Comparison of ENCODE assay signal across 8 cellular contexts in genomic region chr2:109613922-109614714, GRCh38. TPM values are rescaled to one million over a fixed set of nuclear protein-coding genes. Genes with fewer than 3 reads are reported as not detected.
DNase-seq lines count a peak whose midpoint lies in the region; ATAC-seq and TF ChIP-seq lines count a peak whose summit lies in the region.

TSS of gene SEPTIN10 (minus strand) at chr2:109613966. CDS start at chr2:109613827, 139 bp downstream.
TSS of gene SOWAHC (plus strand) at chr2:109614364. CDS start at chr2:109614490, 126 bp downstream.

- H3K27me3 Mint-ChIP-seq in CD8-positive, alpha-beta T cell (ENCODE audit: low read depth): peaks cover 59% of the 10 kb centered on the region

- H3K36me3 Mint-ChIP-seq in CD8-positive, alpha-beta T cell: no peaks in the 10 kb centered on the region
- peaks cover 7 to 9% of the 10 kb centered on the region in 2 donors for H3K36me3 Mint-ChIP-seq in activated naive CD4-positive, alpha-beta T cell treated with anti-CD3 and anti-CD28 coated beads, Interleukin-2, amount 50 U/mL, for 72 hours

- intact Hi-C loops in CD8-positive, alpha-beta T cell (cut with DNase I, micrococcal nuclease): no loop called here

- H3K27me3 ChIP-seq in CD8-positive, alpha-beta T cell (ENCODE audit: insufficient read depth, low read length): peaks cover 34% of the 10 kb centered on the region

- H3K4me1 Mint-ChIP-seq in CD8-positive, alpha-beta T cell (ENCODE audit: low read depth): peaks cover 18% of the 10 kb centered on the region

- no peak within 1 kb of the TSS for H3K27ac ChIP-seq in CD8-positive, alpha-beta T cell (ENCODE audit: low read depth, low read length)
- H3K27ac ChIP-seq in SK-N-MC: peak within 1 kb of the TSS; percentile 89

- H3K9me3 ChIP-seq in CD8-positive, alpha-beta T cell (ENCODE audit: low read length): no peaks in the 10 kb centered on the region
- no peaks in the 10 kb centered on the region for H3K9me3 ChIP-seq in SK-N-MC (ENCODE audit: low read depth, low read length)

- peaks cover 4% of the 10 kb centered on the region for H3K9me3 Mint-ChIP-seq in CD8-positive, alpha-beta T cell
- peaks cover 0 to 3% of the 10 kb centered on the region in 2 donors for H3K9me3 Mint-ChIP-seq in activated naive CD4-positive, alpha-beta T cell treated with anti-CD3 and anti-CD28 coated beads, Interleukin-2, amount 50 U/mL, for 72 hours

- ATAC-seq in CD8-positive, alpha-beta T cell: peak; percentile 90
- peak; percentile 89 for ATAC-seq in GM21423 (IDR thresholded peaks at IDR 0.05; ENCODE audit: unreplicated experiment)
- peak; percentile 89 to 90 for ATAC-seq in activated naive CD4-positive, alpha-beta T cell treated with anti-CD3 and anti-CD28 coated beads, Interleukin-2, amount 50 U/mL, for 72 hours

- H3K4me3 Mint-ChIP-seq in CD8-positive, alpha-beta T cell: peak within 1 kb of the TSS; percentile 84

- peak within 1 kb of the TSS; percentile 51 for H3K4me3 ChIP-seq in CD8-positive, alpha-beta T cell (ENCODE audit: low read depth, low read length)
- H3K4me3 ChIP-seq in SK-N-MC: peak within 1 kb of the TSS; percentile 100

- H3K4me1 ChIP-seq in CD8-positive, alpha-beta T cell (ENCODE audit: insufficient read depth, low read length): peaks cover 3% of the 10 kb centered on the region

- POLR2A ChIA-PET in CD8-positive, alpha-beta T cell (lab: Charles Lee): no interaction called here

- no peak within 1 kb of the TSS for H3K27ac Mint-ChIP-seq in CD8-positive, alpha-beta T cell
- H3K27ac Mint-ChIP-seq in activated naive CD4-positive, alpha-beta T cell treated with anti-CD3 and anti-CD28 coated beads, Interleukin-2, amount 50 U/mL, for 72 hours: peak within 1 kb of the TSS in 1 of 2 donors; percentile 42

- TF ChIP-seq CTCF in CD8-positive, alpha-beta T cell (IDR thresholded peaks at IDR 0.05): no peak
- TF ChIP-seq CTCF in subcutaneous adipose tissue (IDR thresholded peaks at IDR 0.05; ENCODE audit: low read depth): no peak

- CTCF ChIA-PET in CD8-positive, alpha-beta T cell (lab: Charles Lee): interaction anchor here (1.4 kb wide), 1 partner anchor 9 kb away, joined by 4 read pairs; no protein-coding TSS in a partner anchor

- H3K9ac ChIP-seq in SK-N-MC (ENCODE audit: insufficient read length): peak within 1 kb of the TSS; percentile 98

- H3K36me3 ChIP-seq in CD8-positive, alpha-beta T cell (ENCODE audit: insufficient read depth, low read length): no peaks in the 10 kb centered on the region
- H3K36me3 ChIP-seq in SK-N-MC (ENCODE audit: insufficient read depth, low read length): no peaks in the 10 kb centered on the region

- DNase-seq in CD8-positive, alpha-beta T cell: peak; percentile 41 to 81 (median 72)
- DNase-seq in HuH-7 (ENCODE audit: low spot score) (peak; percentile 86), SK-N-MC (ENCODE audit: low read depth, low spot score) (peak; percentile 83), glomerular visceral epithelial cell (ENCODE audit: extremely low spot score) (peak; percentile 100), nucleus accumbens (lab: John Stamatoyannopoulos, UW) (peak; percentile 56 to 97 (median 89))
- peak; percentile 79 to 82 for DNase-seq in activated naive CD4-positive, alpha-beta T cell treated with anti-CD3 and anti-CD28 coated beads, Interleukin-2, amount 50 U/mL, for 72 hours (ENCODE audit: low spot score in 2 of 2)

RNA-seq across cellular contexts. Expression of gene SEPTIN10, which starts in this region (rescaled TPM):
- 1 to 10 TPM in 1 of 2 experiments, under 1 TPM in 1; 0.39 to 1.4 TPM for total RNA-seq in CD8-positive, alpha-beta T cell
- total RNA-seq in activated naive CD4-positive, alpha-beta T cell treated with anti-CD3 and anti-CD28 coated beads, Interleukin-2, amount 50 U/mL, for 72 hours: 1 to 10 TPM; 2.1 to 3.5 TPM
- 100 to 1,000 TPM; 106 to 124 (median 107) TPM for total RNA-seq in subcutaneous adipose tissue

RNA-seq across cellular contexts. Expression of gene SOWAHC, which starts in this region (rescaled TPM):
- total RNA-seq in CD8-positive, alpha-beta T cell: under 1 TPM; 0.24 to 0.28 TPM
- total RNA-seq in activated naive CD4-positive, alpha-beta T cell treated with anti-CD3 and anti-CD28 coated beads, Interleukin-2, amount 50 U/mL, for 72 hours: 1 to 10 TPM in 1 of 2 donors, under 1 TPM in 1; 0.34 to 1.0 TPM
- total RNA-seq in subcutaneous adipose tissue: 10 to 100 TPM in 2 of 4 donors, 1 to 10 TPM in 2; 9.0 to 14.6 (median 11.3) TPM

Comparison
In these comparisons a context has a peak if more than half of its experiments do, and no peak if none do; other contexts are left out.
1. RNA of gene SEPTIN10 (total RNA-seq): 106 to 124 TPM in subcutaneous adipose tissue; 2.1 to 3.5 TPM in activated naive CD4-positive, alpha-beta T cell treated with anti-CD3 and anti-CD28 coated beads, Interleukin-2, amount 50 U/mL, for 72 hours and 0.39 to 1.4 TPM in CD8-positive, alpha-beta T cell; every median in the first group is over 10 times any median in the second.
2. RNA of gene SOWAHC (total RNA-seq): 9.0 to 14.6 TPM in subcutaneous adipose tissue; 0.34 to 1.0 TPM in activated naive CD4-positive, alpha-beta T cell treated with anti-CD3 and anti-CD28 coated beads, Interleukin-2, amount 50 U/mL, for 72 hours and 0.24 to 0.28 TPM in CD8-positive, alpha-beta T cell; every median in the first group is over 4 times any median in the second.
3. Peak in every context shown above with its lines, with median percentiles within 50 percentile points of each other: ATAC-seq and DNase-seq.